In the genomic region with DNA sequence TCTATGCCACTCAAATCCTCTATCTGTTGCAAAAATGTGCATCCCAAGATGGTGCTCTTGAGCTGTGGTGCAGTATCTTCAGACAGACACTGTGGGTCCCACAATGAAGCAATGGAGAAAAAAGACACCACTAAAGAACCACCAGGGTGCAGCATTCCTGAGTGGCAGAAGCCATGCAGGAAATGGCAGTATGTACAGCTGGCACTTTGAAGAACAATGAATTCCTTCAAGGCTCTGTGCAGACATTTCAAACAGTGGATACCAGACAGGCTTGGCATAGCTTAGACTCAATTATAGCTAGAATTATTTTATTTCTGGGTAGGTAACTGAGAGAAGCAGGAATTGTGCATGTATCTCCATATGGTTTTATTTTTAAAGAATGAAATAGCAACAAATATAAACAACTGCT, we compare ENCODE assay signal across 8 cellular contexts. TPM values are rescaled to one million over a fixed set of nuclear protein-coding genes. Genes with fewer than 3 reads are reported as not detected.
A peak's percentile ranks its signal among the peaks of the same experiment; 100 is the strongest.
DNase-seq lines count a peak whose midpoint lies in the region; ATAC-seq and TF ChIP-seq lines count a peak whose summit lies in the region.

No MANE protein-coding gene starts in this region.

- peaks cover 1% of the 10 kb centered on the region for H3K9me3 ChIP-seq in mesodermal cell (ENCODE audit: control insufficient read depth, low read length)

- DNase-seq in AG20443 (ENCODE audit: low spot score) (peak; percentile 85), NAMALWA (ENCODE audit: low spot score) (peak; percentile 76), SK-N-DZ (ENCODE audit: low spot score) (peak; percentile 90), dorsolateral prefrontal cortex (peak; percentile 13 to 88 (median 68)), lower leg skin (ENCODE audit: low spot score in 2 of 2) (no peak)

- ATAC-seq in GM18498 (IDR thresholded peaks at IDR 0.05; ENCODE audit: unreplicated experiment): peak; percentile 99
- peak; percentile 89 for ATAC-seq in HG02763 (IDR thresholded peaks at IDR 0.05; ENCODE audit: unreplicated experiment)

- H3K27me3 ChIP-seq in dorsolateral prefrontal cortex: no peaks in the 10 kb centered on the region

- H3K27ac ChIP-seq in dorsolateral prefrontal cortex: peak overlapping the region; percentile 52 to 98 (median 93)
- peak overlapping the region; percentile 93 for H3K27ac ChIP-seq in mesodermal cell (ENCODE audit: low read depth, low read length, severe bottlenecking)

- H3K4me3 ChIP-seq in dorsolateral prefrontal cortex (peak overlapping the region in 38 of 59 donors; percentile 0 to 54 (median 26)), mesodermal cell (ENCODE audit: extremely low read depth, insufficient read depth, low read length, poor library complexity, severe bottlenecking) (no peak overlapping the region), lower leg skin (ENCODE audit: low read depth, poor library complexity, severe bottlenecking) (no peak overlapping the region)

- no peak for TF ChIP-seq POLR2A in lower leg skin (IDR thresholded peaks at IDR 0.05)

- TF ChIP-seq CTCF in dorsolateral prefrontal cortex (IDR thresholded peaks at IDR 0.05 in 54 of 56, conservative IDR thresholded peaks at IDR 0.05 in 2 of 56; ENCODE audit: low read depth in 1 of 56, partially characterized antibody in 56 of 56): peak; percentile 32 to 98 (median 88)
- no peak for TF ChIP-seq CTCF in lower leg skin (IDR thresholded peaks at IDR 0.05)

- intact Hi-C loops in dorsolateral prefrontal cortex (cut with DNase I): loop anchor here (1.0 to 10.0 kb wide), 7 partner anchors 112 to 1902 kb away; partner anchors contain the start of gene HS3ST5 (in 2 of the 2)
- intact Hi-C loops in lower leg skin (cut with DNase I; ENCODE audit: low total_unique reads): no loop called here

- H3K36me3 ChIP-seq in mesodermal cell (ENCODE audit: control insufficient read depth, insufficient read depth, low read length): peaks cover 48% of the 10 kb centered on the region

- peaks cover 24% of the 10 kb centered on the region for H3K4me1 ChIP-seq in mesodermal cell (ENCODE audit: control insufficient read depth, insufficient read depth, low read length, poor library complexity, severe bottlenecking)

RNA-seq across cellular contexts. Expression of gene HDAC2, which starts 24.0 kb away (rescaled TPM):
- polyA plus RNA-seq in SK-N-DZ (2014; cell fraction: cytosol; rRNA removed): 210 and 226 TPM in 2 replicates
- polyA plus RNA-seq in SK-N-DZ (2014; cell fraction: nucleus; rRNA removed): 135 and 165 TPM in 2 replicates
- 10 to 100 TPM; 27.1 to 79.6 (median 55.2) TPM for total RNA-seq in dorsolateral prefrontal cortex
- 329 TPM for polyA plus RNA-seq in mesodermal cell (2013, experiment 1 of 2)
- polyA plus RNA-seq in mesodermal cell (2013, experiment 2 of 2): 365 TPM
- 10 to 100 TPM; 28.5 to 58.4 (median 46.1) TPM for total RNA-seq in lower leg skin

Comparison
In these comparisons a context has a peak if more than half of its experiments do, and no peak if none do; other contexts are left out.
1. DNase-seq: peak in AG20443 (single experiment), NAMALWA (single experiment), SK-N-DZ (single experiment) and dorsolateral prefrontal cortex (10 of 10); none in lower leg skin (0 of 2).
2. H3K4me3 ChIP-seq: peak in dorsolateral prefrontal cortex (38 of 59); none in mesodermal cell (single experiment) and lower leg skin (single experiment).
3. CTCF ChIP-seq: peak in dorsolateral prefrontal cortex (56 of 56); none in lower leg skin (0 of 3).